In the genomic region with DNA sequence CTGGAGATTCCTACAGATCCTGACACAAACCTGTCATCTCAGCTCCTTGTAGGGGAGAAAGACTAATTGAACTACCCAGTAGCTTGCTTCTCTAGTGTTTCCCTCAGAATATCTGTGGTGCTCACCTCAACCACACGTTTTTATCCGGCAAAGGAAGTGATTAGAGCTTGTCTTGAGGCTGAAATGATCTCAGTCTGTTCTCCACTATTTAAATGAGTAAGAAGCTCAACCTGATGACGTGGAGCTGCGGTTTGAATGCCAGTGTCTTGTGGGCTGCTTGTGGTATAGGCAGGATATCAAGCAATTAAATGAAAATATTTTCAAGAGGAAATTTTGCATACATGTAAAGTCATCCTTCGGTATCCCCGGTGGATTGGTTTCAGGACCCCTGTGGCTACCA, we compare ENCODE assay signal across 13 cellular contexts.
DNase-seq lines count a peak whose midpoint lies in the region; ATAC-seq lines count a peak whose summit lies in the region.
"Had no signal": no experiment of that assay in that cellular context is flagged by ENCODE, and none has a peak within 500 bp of the region (broad histone marks: within the 10 kb centered on the region; RNA-seq: fewer than 3 reads in every experiment).

No MANE protein-coding gene starts in this region.

- ATAC-seq in stimulated activated naive CD8-positive, alpha-beta T cell treated with anti-CD3 and anti-CD28 coated beads, Interleukin-15, amount 100 ng/mL, for 72 hours, result peak; percentile 37
- ATAC-seq in HG03196 (IDR thresholded peaks at IDR 0.05; ENCODE audit: unreplicated experiment) (no peak), HG02885 (IDR thresholded peaks at IDR 0.05; ENCODE audit: poor library complexity, unreplicated experiment) (no peak)

- no peak overlapping the region for H3K4me3 Mint-ChIP-seq in activated naive CD8-positive, alpha-beta T cell treated with anti-CD3 and anti-CD28 coated beads for 36 hours
- no peak overlapping the region for H3K4me3 Mint-ChIP-seq in stimulated activated naive CD8-positive, alpha-beta T cell treated with anti-CD3 and anti-CD28 coated beads, Interleukin-15, amount 100 ng/mL, for 72 hours

- H3K4me1 Mint-ChIP-seq in activated naive CD8-positive, alpha-beta T cell treated with anti-CD3 and anti-CD28 coated beads for 36 hours, result no peaks in the 10 kb centered on the region
- no peaks in the 10 kb centered on the region for H3K4me1 Mint-ChIP-seq in stimulated activated naive CD8-positive, alpha-beta T cell treated with anti-CD3 and anti-CD28 coated beads, Interleukin-15, amount 100 ng/mL, for 72 hours

- H3K36me3 Mint-ChIP-seq in activated naive CD8-positive, alpha-beta T cell treated with anti-CD3 and anti-CD28 coated beads for 36 hours, result no peaks in the 10 kb centered on the region

- H3K27me3 Mint-ChIP-seq in activated naive CD8-positive, alpha-beta T cell treated with anti-CD3 and anti-CD28 coated beads for 36 hours, result peaks cover 4% of the 10 kb centered on the region
- no peaks in the 10 kb centered on the region for H3K27me3 Mint-ChIP-seq in stimulated activated naive CD8-positive, alpha-beta T cell treated with anti-CD3 and anti-CD28 coated beads, Interleukin-15, amount 100 ng/mL, for 72 hours

- no peak overlapping the region for H3K27ac Mint-ChIP-seq in activated naive CD8-positive, alpha-beta T cell treated with anti-CD3 and anti-CD28 coated beads for 36 hours
- H3K27ac Mint-ChIP-seq in stimulated activated naive CD8-positive, alpha-beta T cell treated with anti-CD3 and anti-CD28 coated beads, Interleukin-15, amount 100 ng/mL, for 72 hours, result no peak overlapping the region

- H3K9me3 Mint-ChIP-seq in activated naive CD8-positive, alpha-beta T cell treated with anti-CD3 and anti-CD28 coated beads for 36 hours, result no peaks in the 10 kb centered on the region
- no peaks in the 10 kb centered on the region for H3K9me3 Mint-ChIP-seq in stimulated activated naive CD8-positive, alpha-beta T cell treated with anti-CD3 and anti-CD28 coated beads, Interleukin-15, amount 100 ng/mL, for 72 hours

- peak; percentile 13 for DNase-seq in stimulated activated CD4-positive, alpha-beta T cell treated with anti-CD3 and anti-CD28 coated beads, Interleukin-15, amount 100 ng/mL, for 24 hours
- no peak for DNase-seq in stimulated activated CD4-positive, alpha-beta T cell treated with anti-CD3 and anti-CD28 coated beads, Interleukin-4, amount 100 ng/mL, for 4 hours
- peak; percentile 7 for DNase-seq in NAMALWA (ENCODE audit: low spot score)
- peak; percentile 1 for DNase-seq in activated naive CD8-positive, alpha-beta T cell treated with anti-CD3 and anti-CD28 coated beads for 36 hours
- no peak for DNase-seq in stimulated activated naive CD8-positive, alpha-beta T cell treated with anti-CD3 and anti-CD28 coated beads, Interleukin-15, amount 100 ng/mL, for 72 hours
- DNase-seq in middle frontal gyrus (ENCODE audit: extremely low spot score, low spot score), result no peak
- DNase-seq: activated CD8-positive, alpha-beta memory T cell treated with anti-CD3 and anti-CD28 coated beads, Interleukin-2, amount 50 U/mL, for 4 hours; BE2C; foreskin melanocyte; islet precursor cell; T1000 had no signal

Comparison
In these comparisons a context has a peak if more than half of its experiments do, and no peak if none do; other contexts are left out.
1. DNase-seq: peak in stimulated activated CD4-positive, alpha-beta T cell treated with anti-CD3 and anti-CD28 coated beads, Interleukin-15, amount 100 ng/mL, for 24 hours (single experiment), NAMALWA (single experiment) and activated naive CD8-positive, alpha-beta T cell treated with anti-CD3 and anti-CD28 coated beads for 36 hours (single experiment); none in stimulated activated CD4-positive, alpha-beta T cell treated with anti-CD3 and anti-CD28 coated beads, Interleukin-4, amount 100 ng/mL, for 4 hours (0 of 2), stimulated activated naive CD8-positive, alpha-beta T cell treated with anti-CD3 and anti-CD28 coated beads, Interleukin-15, amount 100 ng/mL, for 72 hours (0 of 2) and middle frontal gyrus (single experiment).